ENCODE assay signal across 8 cellular contexts in genomic region chr15:57146394-57147140, GRCh38.
DNase-seq lines count a peak whose midpoint lies in the region; ATAC-seq and TF ChIP-seq lines count a peak whose summit lies in the region.

No MANE protein-coding gene starts in this region.

- intact Hi-C loops in dendritic cell treated with granulocyte-macrophage colony-stimulating factor and Interleukin-4, amounts not matched to agents 40 ng/mL and 50 ng/mL, for 4 days (cut with micrococcal nuclease), result loop anchor here (1.0 to 10.0 kb wide), 3 partner anchors 66 to 378 kb away; no protein-coding TSS in a partner anchor

- peak overlapping the region; percentile 87 for H3K27ac Mint-ChIP-seq in dendritic cell treated with granulocyte-macrophage colony-stimulating factor and Interleukin-4, amounts not matched to agents 40 ng/mL and 50 ng/mL, for 4 days

- DNase-seq in HS-27A (ENCODE audit: low read depth) (peak; percentile 41), NOMO-1 treated with DMSO at 0.1 percent for 48 hours (lab: John Stamatoyannopoulos, UW; ENCODE audit: unreplicated experiment) (peak; percentile 70), lung microvascular endothelial cell (ENCODE audit: low read depth in 2 of 2) (peak; percentile 69 to 79), cortex of kidney (lab: John Stamatoyannopoulos, UW) (no peak)

- H3K4me1 Mint-ChIP-seq in dendritic cell treated with granulocyte-macrophage colony-stimulating factor and Interleukin-4, amounts not matched to agents 40 ng/mL and 50 ng/mL, for 4 days (ENCODE audit: low read depth), result peaks cover 49% of the 10 kb centered on the region

- peak overlapping the region; percentile 58 for H3K4me3 Mint-ChIP-seq in dendritic cell treated with granulocyte-macrophage colony-stimulating factor and Interleukin-4, amounts not matched to agents 40 ng/mL and 50 ng/mL, for 4 days

- H3K27ac ChIP-seq in C4-2B, result no peak overlapping the region

- peaks cover 19% of the 10 kb centered on the region for H3K36me3 Mint-ChIP-seq in dendritic cell treated with granulocyte-macrophage colony-stimulating factor and Interleukin-4, amounts not matched to agents 40 ng/mL and 50 ng/mL, for 4 days (ENCODE audit: low read depth)

- peak; percentile 90 for TF ChIP-seq CTCF in C4-2B (conservative IDR thresholded peaks at IDR 0.05)

- H3K9me3 Mint-ChIP-seq in dendritic cell treated with granulocyte-macrophage colony-stimulating factor and Interleukin-4, amounts not matched to agents 40 ng/mL and 50 ng/mL, for 4 days, result peaks cover 9% of the 10 kb centered on the region

- no peaks in the 10 kb centered on the region for H3K27me3 Mint-ChIP-seq in dendritic cell treated with granulocyte-macrophage colony-stimulating factor and Interleukin-4, amounts not matched to agents 40 ng/mL and 50 ng/mL, for 4 days

- no peak for ATAC-seq in HG03460 (IDR thresholded peaks at IDR 0.05; ENCODE audit: unreplicated experiment)
- no peak for ATAC-seq in GM19463 (IDR thresholded peaks at IDR 0.05; ENCODE audit: unreplicated experiment)
